In genomic region chr4:25563071-25563564, GRCh38 we compare ENCODE assay signal across 1 cellular context.
TF ChIP-seq lines count a peak whose summit lies in the region.

No MANE protein-coding gene starts in this region.

TF ChIP-seq in HEK293, 187 proteins besides CTCF, POLR2A, EP300 and RAD21 (continued from another document):
- TF ChIP-seq PRDM4 (tag by site-specific recombination; IDR thresholded peaks at IDR 0.05) (peak; percentile 25; the same call in 1 of the 2 replicates), ZBTB44 (tag by site-specific recombination; IDR thresholded peaks at IDR 0.05) (peak; percentile 37; the same call in 1 of the 2 replicates), KLF17 (tag by site-specific recombination; IDR thresholded peaks at IDR 0.05) (peak; percentile 51; the same call in 1 of the 2 replicates), ZNF366 (tag by site-specific recombination; conservative IDR thresholded peaks at IDR 0.05) (peak; percentile 68), TRIM28 (IDR thresholded peaks at IDR 0.05; ENCODE audit: borderline replicate concordance, low read length) (peak; percentile 93), PATZ1 (tag by site-specific recombination; IDR thresholded peaks at IDR 0.05) (peak; percentile 54; the same call in 1 of the 2 replicates), SP7 (tag by site-specific recombination; IDR thresholded peaks at IDR 0.05) (peak; percentile 63), ZSCAN23 (tag by site-specific recombination; IDR thresholded peaks at IDR 0.05) (peak; percentile 47; the same call in 1 of the 2 replicates), WT1 (tag by site-specific recombination; IDR thresholded peaks at IDR 0.05) (peak; percentile 96), SETDB1 (IDR thresholded peaks at IDR 0.05; ENCODE audit: insufficient read length, low read length) (peak; percentile 86), ZNF248 (tag by site-specific recombination; IDR thresholded peaks at IDR 0.05) (no peak), ZNF549 (tag by site-specific recombination; IDR thresholded peaks at IDR 0.05) (no peak), ZNF600 (tag by site-specific recombination; IDR thresholded peaks at IDR 0.05) (peak; percentile 41), INSM2 (tag by site-specific recombination; IDR thresholded peaks at IDR 0.05) (peak; percentile 95), ZNF2 (tag by site-specific recombination; IDR thresholded peaks at IDR 0.05) (peak; percentile 36; the same call in 1 of the 2 replicates), OSR2 (tag by site-specific recombination; IDR thresholded peaks at IDR 0.05) (peak; percentile 94), ZNF768 (tag by site-specific recombination; IDR thresholded peaks at IDR 0.05) (no peak), HIC1 (tag by site-specific recombination; IDR thresholded peaks at IDR 0.05) (0 out of 2 replicates have a peak, but pooled peaks have one; percentile 23), ZNF501 (tag by site-specific recombination; IDR thresholded peaks at IDR 0.05) (0 out of 2 replicates have a peak, but pooled peaks have one; percentile 41), BCL11A (tag by site-specific recombination; IDR thresholded peaks at IDR 0.05; ENCODE audit: low read depth) (peak; percentile 68; the same call in 1 of the 2 replicates), TSHZ1 (tag by site-specific recombination; IDR thresholded peaks at IDR 0.05; ENCODE audit: borderline replicate concordance) (peak; percentile 76; the same call in 1 of the 2 replicates), ZNF639 (tag by site-specific recombination; IDR thresholded peaks at IDR 0.05) (0 out of 2 replicates have a peak, but pooled peaks have one; percentile 50), KLF1 (tag by site-specific recombination; IDR thresholded peaks at IDR 0.05) (peak; percentile 28; the same call in 1 of the 2 replicates), SCRT2 (tag by site-specific recombination; IDR thresholded peaks at IDR 0.05) (0 out of 2 replicates have a peak, but pooled peaks have one; percentile 24), SP3 (tag by site-specific recombination; IDR thresholded peaks at IDR 0.05) (0 out of 2 replicates have a peak, but pooled peaks have one; percentile 20), ZNF391 (tag by site-specific recombination; IDR thresholded peaks at IDR 0.05; ENCODE audit: borderline replicate concordance, low read depth) (0 out of 2 replicates have a peak, but pooled peaks have one; percentile 74)
